ENCODE assay signal across 9 cellular contexts in genomic region chr7:122887198-122887597, GRCh38. TPM values are rescaled to one million over a fixed set of nuclear protein-coding genes. Genes with fewer than 3 reads are reported as not detected.
DNase-seq lines count a peak whose midpoint lies in the region; ATAC-seq and TF ChIP-seq lines count a peak whose summit lies in the region.
"Had no signal": no experiment of that assay in that cellular context is flagged by ENCODE, and none has a peak within 500 bp of the region (broad histone marks: within the 10 kb centered on the region; RNA-seq: fewer than 3 reads in every experiment).

No MANE protein-coding gene starts in this region.

- H3K9ac ChIP-seq in iPS-20b (ENCODE audit: low read depth, low read length): peak overlapping the region; percentile 63; the same call in 1 of the 2 replicates

- no peak overlapping the region for H3K27ac Mint-ChIP-seq in activated CD4-positive, alpha-beta T cell treated with anti-CD3 and anti-CD28 coated beads, Interleukin-2, amount 10 ng/mL, durations not matched to agents 24 days and 14 days

- no peaks in the 10 kb centered on the region for H3K27me3 ChIP-seq in breast epithelium
- H3K27me3 ChIP-seq in iPS-20b (ENCODE audit: insufficient read depth, low read length): peaks cover 43% of the 10 kb centered on the region

- H3K4me3 ChIP-seq in breast epithelium (peak overlapping the region; percentile 56 to 95 (median 83)), iPS-20b (ENCODE audit: low read length) (peak overlapping the region; percentile 91), retinal pigment epithelial cell (ENCODE audit: low read length) (peak overlapping the region; percentile 76)

- H3K27ac ChIP-seq in breast epithelium: peak overlapping the region; percentile 16 to 89
- no peak overlapping the region for H3K27ac ChIP-seq in iPS-20b (ENCODE audit: low read length)

- TF ChIP-seq CTCF in breast epithelium (IDR thresholded peaks at IDR 0.05) (no peak), retinal pigment epithelial cell (conservative IDR thresholded peaks at IDR 0.05; ENCODE audit: low read depth, low read length) (peak; percentile 33)

- TF ChIP-seq POLR2A in breast epithelium (IDR thresholded peaks at IDR 0.05): no peak

- H3K4me1 ChIP-seq in breast epithelium: no peaks in the 10 kb centered on the region
- H3K4me1 ChIP-seq in iPS-20b (ENCODE audit: insufficient read depth, low read length): peaks cover 19% of the 10 kb centered on the region; the same call in 1 of the 2 replicates

- DNase-seq in activated CD4-positive, alpha-beta T cell treated with anti-CD3 and anti-CD28 coated beads, Interleukin-2, amount 10 ng/mL, durations not matched to agents 24 days and 14 days: no peak
- DNase-seq in activated CD4-positive, alpha-beta T cell treated with anti-CD3 and anti-CD28 coated beads, Interleukin-2, amount 50 U/mL, for 4 hours: no peak
- DNase-seq in NCI-H526 (lab: John Stamatoyannopoulos, UW) (peak; percentile 20 to 79), breast epithelium (ENCODE audit: low spot score in 2 of 2) (peak; percentile 45 to 60), retinal pigment epithelial cell (ENCODE audit: low read depth) (peak; percentile 39), NCI-H446 treated with DMSO at 0.1 percent for 48 hours (lab: John Stamatoyannopoulos, UW) (no peak)

- intact Hi-C loops in activated CD4-positive, alpha-beta T cell treated with anti-CD3 and anti-CD28 coated beads, Interleukin-2, amount 10 ng/mL, durations not matched to agents 24 days and 14 days (cut with micrococcal nuclease): loop anchor here (5.0 kb wide), 1 partner anchor 575 kb away; no protein-coding TSS in a partner anchor
- intact Hi-C loops in breast epithelium (cut with DNase I; ENCODE audit: low total_unique reads): no loop called here

- no peaks in the 10 kb centered on the region for H3K36me3 Mint-ChIP-seq in activated CD4-positive, alpha-beta T cell treated with anti-CD3 and anti-CD28 coated beads, Interleukin-2, amount 10 ng/mL, durations not matched to agents 24 days and 14 days (ENCODE audit: low read depth)

- no peaks in the 10 kb centered on the region for H3K36me3 ChIP-seq in breast epithelium
- no peaks in the 10 kb centered on the region for H3K36me3 ChIP-seq in iPS-20b (ENCODE audit: insufficient read depth, low read depth, low read length)

- no peak for ATAC-seq in HG02798 (IDR thresholded peaks at IDR 0.05; ENCODE audit: poor library complexity, unreplicated experiment)

- peaks cover 53% of the 10 kb centered on the region for H3K27me3 Mint-ChIP-seq in activated CD4-positive, alpha-beta T cell treated with anti-CD3 and anti-CD28 coated beads, Interleukin-2, amount 10 ng/mL, durations not matched to agents 24 days and 14 days

- H3K9me3 ChIP-seq in breast epithelium: no peaks in the 10 kb centered on the region
- H3K9me3 ChIP-seq in iPS-20b (ENCODE audit: insufficient read depth, low read depth, low read length): no peaks in the 10 kb centered on the region

- H3K4me1 Mint-ChIP-seq in activated CD4-positive, alpha-beta T cell treated with anti-CD3 and anti-CD28 coated beads, Interleukin-2, amount 10 ng/mL, durations not matched to agents 24 days and 14 days: peaks cover 5% of the 10 kb centered on the region
- H3K4me1 Mint-ChIP-seq: central memory CD8-positive, alpha-beta T cell had no signal

- peak overlapping the region; percentile 62 for H3K4me3 Mint-ChIP-seq in activated CD4-positive, alpha-beta T cell treated with anti-CD3 and anti-CD28 coated beads, Interleukin-2, amount 10 ng/mL, durations not matched to agents 24 days and 14 days
- H3K4me3 Mint-ChIP-seq: central memory CD8-positive, alpha-beta T cell had no signal

- H3K9me3 Mint-ChIP-seq in activated CD4-positive, alpha-beta T cell treated with anti-CD3 and anti-CD28 coated beads, Interleukin-2, amount 10 ng/mL, durations not matched to agents 24 days and 14 days: no peaks in the 10 kb centered on the region

RNA-seq across cellular contexts. Expression of gene CADPS2, which starts 0.9 kb away (rescaled TPM):
- total RNA-seq in activated CD4-positive, alpha-beta T cell treated with anti-CD3 and anti-CD28 coated beads, Interleukin-2, amount 10 ng/mL, durations not matched to agents 24 days and 14 days: not detected in 2 replicates
- 10 to 100 TPM; 12.3 to 67.5 (median 66.5) TPM for total RNA-seq in breast epithelium

Comparison
In these comparisons a context has a peak if more than half of its experiments do, and no peak if none do; other contexts are left out.
1. DNase-seq: peak in NCI-H526 (2 of 2), breast epithelium (2 of 2) and retinal pigment epithelial cell (single experiment); none in activated CD4-positive, alpha-beta T cell treated with anti-CD3 and anti-CD28 coated beads, Interleukin-2, amount 10 ng/mL, durations not matched to agents 24 days and 14 days (single experiment), activated CD4-positive, alpha-beta T cell treated with anti-CD3 and anti-CD28 coated beads, Interleukin-2, amount 50 U/mL, for 4 hours (0 of 2) and NCI-H446 treated with DMSO at 0.1 percent for 48 hours (single experiment).
2. RNA of gene CADPS2, which starts 0.9 kb away (total RNA-seq): 12.3 to 67.5 TPM in breast epithelium; not detected in activated CD4-positive, alpha-beta T cell treated with anti-CD3 and anti-CD28 coated beads, Interleukin-2, amount 10 ng/mL, durations not matched to agents 24 days and 14 days; every median in the first group is over 10 times any median in the second.
3. Peak in every context shown above with its lines, with median percentiles within 50 percentile points of each other: H3K4me3 ChIP-seq.